Comparison of ENCODE assay signal across 22 cellular contexts in genomic region chr2:128456281-128456680, GRCh38.
"Had no signal": no experiment of that assay in that cellular context is flagged by ENCODE, and none has a peak within 500 bp of the region (broad histone marks: within the 10 kb centered on the region; RNA-seq: fewer than 3 reads in every experiment).

No MANE protein-coding gene starts in this region.

- H3K4me1 ChIP-seq: neural progenitor cell, prostate gland, suprapubic skin, transverse colon had no signal

- H2AFZ ChIP-seq: neural progenitor cell had no signal

- H3K27ac ChIP-seq: dorsolateral prefrontal cortex, epithelial cell of prostate, heart left ventricle, lower lobe of right lung, neural progenitor cell, prostate gland, SJSA1, suprapubic skin, transverse colon had no signal

- H3K27ac Mint-ChIP-seq: activated CD8-positive, alpha-beta T cell treated with anti-CD3 and anti-CD28 coated beads, Interleukin-2, amount 10 ng/mL, durations not matched to agents 7 days and 5 days; activated T-cell treated with anti-CD3 and anti-CD28 coated beads, Interleukin-2, amount 50 U/mL, for 72 hours; naive B cell had no signal

- H3K4me3 Mint-ChIP-seq: activated CD8-positive, alpha-beta T cell treated with anti-CD3 and anti-CD28 coated beads, Interleukin-2, amount 10 ng/mL, durations not matched to agents 7 days and 5 days; activated T-cell treated with anti-CD3 and anti-CD28 coated beads, Interleukin-2, amount 50 U/mL, for 72 hours; brain; naive B cell; neural progenitor cell; stimulated activated naive CD8-positive, alpha-beta T cell treated with anti-CD3 and anti-CD28 coated beads, Interleukin-15, amount 100 ng/mL, for 72 hours had no signal

- H3K9me3 ChIP-seq: lower lobe of right lung, prostate gland, SJSA1, suprapubic skin, transverse colon had no signal

- DNase-seq: activated CD4-positive, alpha-beta T cell treated with anti-CD3 and anti-CD28 coated beads for 1 hour; activated CD4-positive, alpha-beta T cell treated with anti-CD3 and anti-CD28 coated beads, Interleukin-2, amount 50 U/mL, for 1 hour; activated CD8-positive, alpha-beta T cell treated with anti-CD3 and anti-CD28 coated beads, Interleukin-2, amount 10 ng/mL, durations not matched to agents 7 days and 5 days; activated gamma-delta T cell; activated naive CD4-positive, alpha-beta T cell treated with anti-CD3 and anti-CD28 coated beads, Interleukin-2, amount 50 U/mL, for 16 hours; activated T-cell treated with anti-CD3 and anti-CD28 coated beads, Interleukin-2, amount 50 U/mL, for 72 hours; aorta; dorsolateral prefrontal cortex; left colon; lower lobe of right lung; naive B cell; stimulated activated CD4-positive, alpha-beta T cell treated with anti-CD3 and anti-CD28 coated beads, Interleukin-1b, Interleukin-23, amount 100 ng/mL, for 48 hours; stimulated activated naive CD8-positive, alpha-beta T cell treated with anti-CD3 and anti-CD28 coated beads, Interleukin-15, amount 100 ng/mL, for 72 hours; T-helper 9 cell; transverse colon had no signal

- H3K27me3 ChIP-seq: heart left ventricle, neural progenitor cell, SJSA1, suprapubic skin, transverse colon had no signal

- H3K36me3 Mint-ChIP-seq: brain had no signal

- H3K4me3 ChIP-seq: dorsolateral prefrontal cortex, heart left ventricle, lower lobe of right lung, neural progenitor cell, prostate gland, SJSA1, suprapubic skin, transverse colon had no signal

- H3K4me1 Mint-ChIP-seq: naive B cell; stimulated activated naive CD8-positive, alpha-beta T cell treated with anti-CD3 and anti-CD28 coated beads, Interleukin-15, amount 100 ng/mL, for 72 hours had no signal

- H3K36me3 ChIP-seq: heart left ventricle, lower lobe of right lung, neural progenitor cell, prostate gland, SJSA1, suprapubic skin, transverse colon had no signal

- H3K4me2 ChIP-seq: neural progenitor cell had no signal

- H3K9ac ChIP-seq: neural progenitor cell had no signal

- ATAC-seq: activated CD8-positive, alpha-beta T cell treated with anti-CD3 and anti-CD28 coated beads, Interleukin-2, amount 10 ng/mL, durations not matched to agents 7 days and 5 days; activated T-cell treated with anti-CD3 and anti-CD28 coated beads, Interleukin-2, amount 50 U/mL, for 72 hours; left colon; lower lobe of right lung had no signal
